In genomic region chr18:9428301-9428706, GRCh38 we compare ENCODE assay signal across 15 cellular contexts. TPM values are rescaled to one million over a fixed set of nuclear protein-coding genes. Genes with fewer than 3 reads are reported as not detected.
DNase-seq lines count a peak whose midpoint lies in the region; ATAC-seq, FAIRE-seq and TF ChIP-seq lines count a peak whose summit lies in the region.
"Had no signal": no experiment of that assay in that cellular context is flagged by ENCODE, and none has a peak within 500 bp of the region (broad histone marks: within the 10 kb centered on the region; RNA-seq: fewer than 3 reads in every experiment).

No MANE protein-coding gene starts in this region.

- WGBS in SK-N-SH (ENCODE audit: low lambda C conversion rate): 87% methylated on average over 11 of the region's 11 CpGs
- WGBS in gastroesophageal sphincter (ENCODE audit: low coverage in 1 of 2), 2 donors: 92 to 94% methylated on average over 7 to 10 of the region's 11 CpGs

- H2AFZ ChIP-seq in SK-N-SH (ENCODE audit: low read depth): no peak overlapping the region
- H2AFZ ChIP-seq: neural progenitor cell had no signal

- TF ChIP-seq EP300 in SK-N-SH (IDR thresholded peaks at IDR 0.05; ENCODE audit: borderline replicate concordance in 1 of 2, low read depth in 1 of 2, low read length in 1 of 2) (no peak), gastroesophageal sphincter (IDR thresholded peaks at IDR 0.05) (no peak)

- H3K27ac ChIP-seq in SK-N-SH (ENCODE audit: low read depth in 2 of 2, low read length in 1 of 2) (no peak overlapping the region), gastroesophageal sphincter (peak overlapping the region in 3 of 4 donors; percentile 60 to 72 (median 61))
- H3K27ac ChIP-seq: neural progenitor cell had no signal

- CTCF ChIA-PET in SK-N-SH (lab: Yijun Ruan, JAX): no interaction called here
- CTCF ChIA-PET in activated CD4-positive, alpha-beta memory T cell treated with anti-CD3 and anti-CD28 coated beads, Interleukin-2, amount 10 ng/mL, durations not matched to agents 7 days and 5 days (lab: Charles Lee): no interaction called here

- TF ChIP-seq CTCF in SK-N-SH (IDR thresholded peaks at IDR 0.05): no peak
- no peak for TF ChIP-seq CTCF in gastroesophageal sphincter (IDR thresholded peaks at IDR 0.05)

- POLR2A ChIA-PET in SK-N-SH (lab: Yijun Ruan, JAX): no interaction called here
- POLR2A ChIA-PET in activated CD4-positive, alpha-beta memory T cell treated with anti-CD3 and anti-CD28 coated beads, Interleukin-2, amount 10 ng/mL, durations not matched to agents 7 days and 5 days (lab: Charles Lee): no interaction called here

- no peaks in the 10 kb centered on the region for H3K79me2 ChIP-seq in SK-N-SH (ENCODE audit: insufficient read depth)

- H3F3A ChIP-seq in SK-N-SH (replicated peaks; ENCODE audit: insufficient read depth): no peaks in the 10 kb centered on the region

- no peaks in the 10 kb centered on the region for H4K20me1 ChIP-seq in SK-N-SH (ENCODE audit: insufficient read depth)

- H3K4me1 Mint-ChIP-seq in activated CD4-positive, alpha-beta memory T cell treated with anti-CD3 and anti-CD28 coated beads, Interleukin-2, amount 10 ng/mL, durations not matched to agents 7 days and 5 days: no peaks in the 10 kb centered on the region
- peaks cover under 1% of the 10 kb centered on the region for H3K4me1 Mint-ChIP-seq in activated naive CD8-positive, alpha-beta T cell treated with anti-CD3 and anti-CD28 coated beads for 36 hours

- H3K36me3 ChIP-seq in SK-N-SH (replicated peaks in 1 of 2; ENCODE audit: control insufficient read depth in 1 of 2, insufficient read depth in 2 of 2, low read length in 1 of 2) (no peaks in the 10 kb centered on the region), gastroesophageal sphincter (no peaks in the 10 kb centered on the region)
- H3K36me3 ChIP-seq: neural progenitor cell had no signal

- H3K4me1 ChIP-seq in SK-N-SH (ENCODE audit: control insufficient read depth in 1 of 2, insufficient read depth in 2 of 2, low read depth in 1 of 2, low read length in 1 of 2) (no peaks in the 10 kb centered on the region), gastroesophageal sphincter (peaks cover 0 to 27% (median 0%) of the 10 kb centered on the region in 3 donors)

- TF ChIP-seq POLR2A in gastroesophageal sphincter (IDR thresholded peaks at IDR 0.05): no peak

- peaks cover 1% of the 10 kb centered on the region for H3K27me3 Mint-ChIP-seq in activated CD4-positive, alpha-beta memory T cell treated with anti-CD3 and anti-CD28 coated beads, Interleukin-2, amount 10 ng/mL, durations not matched to agents 7 days and 5 days
- H3K27me3 Mint-ChIP-seq in activated naive CD8-positive, alpha-beta T cell treated with anti-CD3 and anti-CD28 coated beads for 36 hours: no peaks in the 10 kb centered on the region
- H3K27me3 Mint-ChIP-seq: stimulated activated naive CD8-positive, alpha-beta T cell treated with anti-CD3 and anti-CD28 coated beads, Interleukin-15, amount 100 ng/mL, for 72 hours had no signal

- H3K9me2 ChIP-seq in SK-N-SH: no peaks in the 10 kb centered on the region

- TF ChIP-seq RAD21 in SK-N-SH (IDR thresholded peaks at IDR 0.05; ENCODE audit: low read length): no peak

- no peak overlapping the region for H3K27ac Mint-ChIP-seq in activated CD4-positive, alpha-beta memory T cell treated with anti-CD3 and anti-CD28 coated beads, Interleukin-2, amount 10 ng/mL, durations not matched to agents 7 days and 5 days
- no peak overlapping the region for H3K27ac Mint-ChIP-seq in activated naive CD8-positive, alpha-beta T cell treated with anti-CD3 and anti-CD28 coated beads for 36 hours
- H3K27ac Mint-ChIP-seq: mesothelial cell of epicardium; neural progenitor cell; stimulated activated naive CD8-positive, alpha-beta T cell treated with anti-CD3 and anti-CD28 coated beads, Interleukin-15, amount 100 ng/mL, for 72 hours had no signal

- H3K9ac ChIP-seq in SK-N-SH: no peak overlapping the region
- H3K9ac ChIP-seq: neural progenitor cell had no signal

- no peak overlapping the region for H3K4me3 Mint-ChIP-seq in activated CD4-positive, alpha-beta memory T cell treated with anti-CD3 and anti-CD28 coated beads, Interleukin-2, amount 10 ng/mL, durations not matched to agents 7 days and 5 days
- H3K4me3 Mint-ChIP-seq in activated naive CD8-positive, alpha-beta T cell treated with anti-CD3 and anti-CD28 coated beads for 36 hours: no peak overlapping the region
- H3K4me3 Mint-ChIP-seq: mesothelial cell of epicardium; neural progenitor cell; stimulated activated naive CD8-positive, alpha-beta T cell treated with anti-CD3 and anti-CD28 coated beads, Interleukin-15, amount 100 ng/mL, for 72 hours had no signal

- DNase-seq in SK-N-SH (peak; percentile 34), NCI-H510A treated with DMSO at 0.1 percent for 48 hours (lab: John Stamatoyannopoulos, UW) (peak; percentile 63), RCC 7860 (ENCODE audit: low spot score) (no peak)
- no peak for DNase-seq in activated CD4-positive, alpha-beta memory T cell treated with anti-CD3 and anti-CD28 coated beads, Interleukin-2, amount 10 ng/mL, durations not matched to agents 7 days and 5 days
- DNase-seq in activated naive CD8-positive, alpha-beta T cell treated with anti-CD3 and anti-CD28 coated beads for 36 hours: no peak
- DNase-seq: activated T-cell treated with anti-CD3 and anti-CD28 coated beads, Interleukin-2, amount 50 U/mL, for 48 hours; HCEC 1CT; stimulated activated naive CD8-positive, alpha-beta T cell treated with anti-CD3 and anti-CD28 coated beads, Interleukin-15, amount 100 ng/mL, for 72 hours had no signal

- H3K9me3 ChIP-seq in SK-N-SH (no peaks in the 10 kb centered on the region), gastroesophageal sphincter (no peaks in the 10 kb centered on the region)

- H3K4me3 ChIP-seq in SK-N-SH (ENCODE audit: low read depth in 2 of 2, low read length in 1 of 2): no peak overlapping the region
- H3K4me3 ChIP-seq in gastroesophageal sphincter: no peak overlapping the region
- H3K4me3 ChIP-seq: dorsolateral prefrontal cortex, neural progenitor cell had no signal

- H3K4me2 ChIP-seq in SK-N-SH: no peak overlapping the region
- H3K4me2 ChIP-seq: neural progenitor cell had no signal

- FAIRE-seq in RCC 7860 (lab: Jason Lieb, UNC): no peak
- FAIRE-seq: islet of Langerhans had no signal

- no peaks in the 10 kb centered on the region for H3K9me3 Mint-ChIP-seq in activated CD4-positive, alpha-beta memory T cell treated with anti-CD3 and anti-CD28 coated beads, Interleukin-2, amount 10 ng/mL, durations not matched to agents 7 days and 5 days
- no peaks in the 10 kb centered on the region for H3K9me3 Mint-ChIP-seq in activated naive CD8-positive, alpha-beta T cell treated with anti-CD3 and anti-CD28 coated beads for 36 hours
- H3K9me3 Mint-ChIP-seq: stimulated activated naive CD8-positive, alpha-beta T cell treated with anti-CD3 and anti-CD28 coated beads, Interleukin-15, amount 100 ng/mL, for 72 hours had no signal

- no peaks in the 10 kb centered on the region for H3K36me3 Mint-ChIP-seq in activated CD4-positive, alpha-beta memory T cell treated with anti-CD3 and anti-CD28 coated beads, Interleukin-2, amount 10 ng/mL, durations not matched to agents 7 days and 5 days (ENCODE audit: low read depth)
- H3K36me3 Mint-ChIP-seq in activated naive CD8-positive, alpha-beta T cell treated with anti-CD3 and anti-CD28 coated beads for 36 hours: no peaks in the 10 kb centered on the region
- H3K36me3 Mint-ChIP-seq: mesothelial cell of epicardium, neural progenitor cell had no signal

- ATAC-seq in SK-N-SH treated with all-trans-retinoic acid at 6 μM for 48 hours (no peak), gastroesophageal sphincter (no peak), HG02588 (IDR thresholded peaks at IDR 0.05; ENCODE audit: unreplicated experiment) (no peak)
- ATAC-seq: stimulated activated naive CD8-positive, alpha-beta T cell treated with anti-CD3 and anti-CD28 coated beads, Interleukin-15, amount 100 ng/mL, for 72 hours had no signal

- H3K27me3 ChIP-seq in SK-N-SH (ENCODE audit: insufficient read depth) (no peaks in the 10 kb centered on the region), gastroesophageal sphincter (no peaks in the 10 kb centered on the region)
- H3K27me3 ChIP-seq: dorsolateral prefrontal cortex, neural progenitor cell had no signal

TF ChIP-seq in SK-N-SH, 30 proteins besides CTCF, POLR2A, EP300 and RAD21:
- TF ChIP-seq GATA2 (CRISPR knock-in tag; IDR thresholded peaks at IDR 0.05) (no peak), SMC3 (IDR thresholded peaks at IDR 0.05; ENCODE audit: low read depth, low read length) (no peak), SIN3A (IDR thresholded peaks at IDR 0.05; ENCODE audit: borderline replicate concordance, low read depth, low read length) (no peak), TCF12 (IDR thresholded peaks at IDR 0.05) (no peak), TEAD4 (IDR thresholded peaks at IDR 0.05; ENCODE audit: borderline replicate concordance, insufficient read depth) (no peak), CHD2 (IDR thresholded peaks at IDR 0.05; ENCODE audit: low read length, partially characterized antibody) (no peak)

TF ChIP-seq in SK-N-SH treated with all-trans-retinoic acid at 6 μM for 48 hours, 23 proteins besides CTCF, POLR2A, EP300 and RAD21:
- TF ChIP-seq CREB5 (CRISPR knock-in tag; IDR thresholded peaks at IDR 0.05; ENCODE audit: low read depth): no peak
- no peak for TF ChIP-seq TOX (CRISPR knock-in tag; IDR thresholded peaks at IDR 0.05; ENCODE audit: borderline replicate concordance)
- no peak for TF ChIP-seq ARNTL (CRISPR knock-in tag; IDR thresholded peaks at IDR 0.05; ENCODE audit: borderline replicate concordance, low read depth)
- no peak for TF ChIP-seq ISL1 (CRISPR knock-in tag; IDR thresholded peaks at IDR 0.05)
- no peak for TF ChIP-seq OSR1 (CRISPR knock-in tag; IDR thresholded peaks at IDR 0.05)
- no peak for TF ChIP-seq ZC3H10 (CRISPR knock-in tag; IDR thresholded peaks at IDR 0.05)
TF ChIP-seq in SK-N-SH treated with all-trans-retinoic acid at 6 μM for 48 hours: peak in this region for 0.

RNA-seq across cellular contexts. Expression of gene RALBP1, which starts 47.0 kb away (rescaled TPM):
- polyA plus RNA-seq in SK-N-SH (2012; rRNA removed): 43.8 and 43.9 TPM in 2 replicates
- 40.4 and 42.2 TPM in 2 replicates for polyA plus RNA-seq in SK-N-SH (2012; cell fraction: cytosol; rRNA removed)
- 24.8 and 31.7 TPM in 2 replicates for polyA plus RNA-seq in SK-N-SH (2012; cell fraction: nucleus; rRNA removed)
- 100 to 1,000 TPM in 3 of 4 donors, 10 to 100 TPM in 1; 92.9 to 157 (median 131) TPM for total RNA-seq in gastroesophageal sphincter
- total RNA-seq in activated CD4-positive, alpha-beta memory T cell treated with anti-CD3 and anti-CD28 coated beads, Interleukin-2, amount 10 ng/mL, durations not matched to agents 7 days and 5 days: 10 to 100 TPM; 56.4 to 56.7 TPM
- total RNA-seq in activated naive CD8-positive, alpha-beta T cell treated with anti-CD3 and anti-CD28 coated beads for 36 hours: 10 to 100 TPM; 46.9 to 47.1 TPM

Comparison
In these comparisons a context has a peak if more than half of its experiments do, and no peak if none do; other contexts are left out.
1. DNase-seq: peak in SK-N-SH (single experiment) and NCI-H510A treated with DMSO at 0.1 percent for 48 hours (single experiment); none in activated CD4-positive, alpha-beta memory T cell treated with anti-CD3 and anti-CD28 coated beads, Interleukin-2, amount 10 ng/mL, durations not matched to agents 7 days and 5 days (single experiment), activated naive CD8-positive, alpha-beta T cell treated with anti-CD3 and anti-CD28 coated beads for 36 hours (single experiment) and RCC 7860 (single experiment).
2. H3K27ac ChIP-seq: peak in gastroesophageal sphincter (3 of 4); none in SK-N-SH (0 of 2).